1 cellular context compared by ENCODE assay signal in the genomic region with DNA sequence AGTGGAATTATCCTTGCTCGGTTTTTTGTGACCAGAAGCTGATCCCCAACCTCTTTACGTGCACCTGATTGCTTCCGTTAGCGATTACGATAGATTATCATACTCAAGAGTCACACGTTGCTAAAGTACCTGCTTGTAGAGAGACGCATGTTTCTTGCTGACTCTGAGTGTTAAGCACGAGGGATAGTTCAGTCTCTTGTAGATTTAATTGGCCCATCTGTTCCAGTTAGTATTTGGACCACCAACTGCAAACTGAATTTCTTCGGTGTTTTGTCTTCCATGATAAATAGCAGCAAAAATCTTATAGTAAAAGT.
TF ChIP-seq lines count a peak whose summit lies in the region.

No MANE protein-coding gene starts in this region.

TF ChIP-seq in K562, 482 proteins besides CTCF, POLR2A, EP300 and RAD21 (continued from another document and continues in another):
- TF ChIP-seq, protein P1, sequence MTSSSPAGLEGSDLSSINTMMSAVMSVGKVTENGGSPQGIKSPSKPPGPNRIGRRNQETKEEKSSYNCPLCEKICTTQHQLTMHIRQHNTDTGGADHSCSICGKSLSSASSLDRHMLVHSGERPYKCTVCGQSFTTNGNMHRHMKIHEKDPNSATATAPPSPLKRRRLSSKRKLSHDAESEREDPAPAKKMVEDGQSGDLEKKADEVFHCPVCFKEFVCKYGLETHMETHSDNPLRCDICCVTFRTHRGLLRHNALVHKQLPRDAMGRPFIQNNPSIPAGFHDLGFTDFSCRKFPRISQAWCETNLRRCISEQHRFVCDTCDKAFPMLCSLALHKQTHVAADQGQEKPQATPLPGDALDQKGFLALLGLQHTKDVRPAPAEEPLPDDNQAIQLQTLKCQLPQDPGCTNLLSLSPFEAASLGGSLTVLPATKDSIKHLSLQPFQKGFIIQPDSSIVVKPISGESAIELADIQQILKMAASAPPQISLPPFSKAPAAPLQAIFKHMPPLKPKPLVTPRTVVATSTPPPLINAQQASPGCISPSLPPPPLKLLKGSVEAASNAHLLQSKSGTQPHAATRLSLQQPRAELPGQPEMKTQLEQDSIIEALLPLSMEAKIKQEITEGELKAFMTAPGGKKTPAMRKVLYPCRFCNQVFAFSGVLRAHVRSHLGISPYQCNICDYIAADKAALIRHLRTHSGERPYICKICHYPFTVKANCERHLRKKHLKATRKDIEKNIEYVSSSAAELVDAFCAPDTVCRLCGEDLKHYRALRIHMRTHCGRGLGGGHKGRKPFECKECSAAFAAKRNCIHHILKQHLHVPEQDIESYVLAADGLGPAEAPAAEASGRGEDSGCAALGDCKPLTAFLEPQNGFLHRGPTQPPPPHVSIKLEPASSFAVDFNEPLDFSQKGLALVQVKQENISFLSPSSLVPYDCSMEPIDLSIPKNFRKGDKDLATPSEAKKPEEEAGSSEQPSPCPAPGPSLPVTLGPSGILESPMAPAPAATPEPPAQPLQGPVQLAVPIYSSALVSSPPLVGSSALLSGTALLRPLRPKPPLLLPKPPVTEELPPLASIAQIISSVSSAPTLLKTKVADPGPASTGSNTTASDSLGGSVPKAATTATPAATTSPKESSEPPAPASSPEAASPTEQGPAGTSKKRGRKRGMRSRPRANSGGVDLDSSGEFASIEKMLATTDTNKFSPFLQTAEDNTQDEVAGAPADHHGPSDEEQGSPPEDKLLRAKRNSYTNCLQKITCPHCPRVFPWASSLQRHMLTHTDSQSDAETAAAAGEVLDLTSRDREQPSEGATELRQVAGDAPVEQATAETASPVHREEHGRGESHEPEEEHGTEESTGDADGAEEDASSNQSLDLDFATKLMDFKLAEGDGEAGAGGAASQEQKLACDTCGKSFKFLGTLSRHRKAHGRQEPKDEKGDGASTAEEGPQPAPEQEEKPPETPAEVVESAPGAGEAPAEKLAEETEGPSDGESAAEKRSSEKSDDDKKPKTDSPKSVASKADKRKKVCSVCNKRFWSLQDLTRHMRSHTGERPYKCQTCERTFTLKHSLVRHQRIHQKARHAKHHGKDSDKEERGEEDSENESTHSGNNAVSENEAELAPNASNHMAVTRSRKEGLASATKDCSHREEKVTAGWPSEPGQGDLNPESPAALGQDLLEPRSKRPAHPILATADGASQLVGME (CRISPR knock-in tag; IDR thresholded peaks at IDR 0.05): no peak
- TF ChIP-seq, protein P2, sequence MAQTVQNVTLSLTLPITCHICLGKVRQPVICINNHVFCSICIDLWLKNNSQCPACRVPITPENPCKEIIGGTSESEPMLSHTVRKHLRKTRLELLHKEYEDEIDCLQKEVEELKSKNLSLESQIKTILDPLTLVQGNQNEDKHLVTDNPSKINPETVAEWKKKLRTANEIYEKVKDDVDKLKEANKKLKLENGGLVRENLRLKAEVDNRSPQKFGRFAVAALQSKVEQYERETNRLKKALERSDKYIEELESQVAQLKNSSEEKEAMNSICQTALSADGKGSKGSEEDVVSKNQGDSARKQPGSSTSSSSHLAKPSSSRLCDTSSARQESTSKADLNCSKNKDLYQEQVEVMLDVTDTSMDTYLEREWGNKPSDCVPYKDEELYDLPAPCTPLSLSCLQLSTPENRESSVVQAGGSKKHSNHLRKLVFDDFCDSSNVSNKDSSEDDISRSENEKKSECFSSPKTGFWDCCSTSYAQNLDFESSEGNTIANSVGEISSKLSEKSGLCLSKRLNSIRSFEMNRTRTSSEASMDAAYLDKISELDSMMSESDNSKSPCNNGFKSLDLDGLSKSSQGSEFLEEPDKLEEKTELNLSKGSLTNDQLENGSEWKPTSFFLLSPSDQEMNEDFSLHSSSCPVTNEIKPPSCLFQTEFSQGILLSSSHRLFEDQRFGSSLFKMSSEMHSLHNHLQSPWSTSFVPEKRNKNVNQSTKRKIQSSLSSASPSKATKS (CRISPR knock-in tag; IDR thresholded peaks at IDR 0.05): no peak
- TF ChIP-seq GATAD2B (IDR thresholded peaks at IDR 0.05; ENCODE audit: borderline replicate concordance) (0 out of 2 replicates have a peak, but pooled peaks have one; percentile 30), CC2D1A (IDR thresholded peaks at IDR 0.05) (no peak), ZNF217 (CRISPR knock-in tag; IDR thresholded peaks at IDR 0.05) (no peak), TEAD1 (CRISPR knock-in tag; IDR thresholded peaks at IDR 0.05) (no peak), MTA1 (IDR thresholded peaks at IDR 0.05; ENCODE audit: borderline replicate concordance) (no peak), ZNF445 (CRISPR knock-in tag; IDR thresholded peaks at IDR 0.05; ENCODE audit: low read depth) (no peak), DACH1 (IDR thresholded peaks at IDR 0.05; ENCODE audit: partially characterized antibody) (no peak), JUN (IDR thresholded peaks at IDR 0.05; ENCODE audit: borderline replicate concordance, low read depth, low read length) (no peak), JUN (CRISPR knock-in tag; IDR thresholded peaks at IDR 0.05; ENCODE audit: borderline replicate concordance) (no peak), U2AF1 (optimal IDR thresholded peaks at IDR 0.05; ENCODE audit: low read depth, low read length) (no peak), RFX7 (CRISPR knock-in tag; IDR thresholded peaks at IDR 0.05) (no peak), ZFPM2 (CRISPR knock-in tag; IDR thresholded peaks at IDR 0.05) (no peak), HNRNPH1 (optimal IDR thresholded peaks at IDR 0.05; ENCODE audit: low read depth, low read length) (no peak), CXXC5 (CRISPR knock-in tag; IDR thresholded peaks at IDR 0.05) (0 out of 2 replicates have a peak, but pooled peaks have one; percentile 31), ZFX (CRISPR knock-in tag; IDR thresholded peaks at IDR 0.05) (no peak), SP2 (IDR thresholded peaks at IDR 0.05; ENCODE audit: extremely low read depth, low read depth, low read length, poor library complexity, severe bottlenecking) (no peak), SAP30 (IDR thresholded peaks at IDR 0.05; ENCODE audit: borderline replicate concordance, insufficient read depth, low read depth, low read length, poor library complexity, severe bottlenecking) (no peak), ZNF75A (CRISPR knock-in tag; IDR thresholded peaks at IDR 0.05) (no peak), CBFA2T3 (IDR thresholded peaks at IDR 0.05) (no peak), CCAR2 (IDR thresholded peaks at IDR 0.05; ENCODE audit: low read depth, low read length) (no peak), KLF1 (tag; IDR thresholded peaks at IDR 0.05) (no peak), SRSF3 (IDR thresholded peaks at IDR 0.05; ENCODE audit: insufficient read depth, low read length) (no peak), SIRT6 (IDR thresholded peaks at IDR 0.05; ENCODE audit: low read depth, low read length) (no peak), ELF4 (CRISPR knock-in tag; IDR thresholded peaks at IDR 0.05) (no peak), SNRNP70 (optimal IDR thresholded peaks at IDR 0.05; ENCODE audit: low read depth, low read length) (no peak), KLF6 (CRISPR knock-in tag; IDR thresholded peaks at IDR 0.05; ENCODE audit: borderline replicate concordance) (no peak), ZEB2 (IDR thresholded peaks at IDR 0.05) (0 out of 2 replicates have a peak, but pooled peaks have one; percentile 62), SREBF1 (IDR thresholded peaks at IDR 0.05; ENCODE audit: borderline replicate concordance, low read depth, low read length) (no peak), ZNF77 (CRISPR knock-in tag; IDR thresholded peaks at IDR 0.05) (no peak), MYC (IDR thresholded peaks at IDR 0.05; ENCODE audit: low read depth, low read length) (peak; percentile 50; the same call in 1 of the 2 replicates), MYC (CRISPR knock-in tag; IDR thresholded peaks at IDR 0.05; ENCODE audit: borderline replicate concordance, low read depth) (no peak), SMARCA4 (IDR thresholded peaks at IDR 0.05) (peak; percentile 45; the same call in 1 of the 2 replicates), NFIX (CRISPR knock-in tag; IDR thresholded peaks at IDR 0.05; ENCODE audit: low read depth) (no peak), POLR2H (tag; IDR thresholded peaks at IDR 0.05; ENCODE audit: low read depth) (peak; percentile 77), TAF7 (tag; IDR thresholded peaks at IDR 0.05) (peak; percentile 1; the same call in 1 of the 2 replicates), ADNP (tag; IDR thresholded peaks at IDR 0.05) (no peak)
- TF ChIP-seq, protein P3, sequence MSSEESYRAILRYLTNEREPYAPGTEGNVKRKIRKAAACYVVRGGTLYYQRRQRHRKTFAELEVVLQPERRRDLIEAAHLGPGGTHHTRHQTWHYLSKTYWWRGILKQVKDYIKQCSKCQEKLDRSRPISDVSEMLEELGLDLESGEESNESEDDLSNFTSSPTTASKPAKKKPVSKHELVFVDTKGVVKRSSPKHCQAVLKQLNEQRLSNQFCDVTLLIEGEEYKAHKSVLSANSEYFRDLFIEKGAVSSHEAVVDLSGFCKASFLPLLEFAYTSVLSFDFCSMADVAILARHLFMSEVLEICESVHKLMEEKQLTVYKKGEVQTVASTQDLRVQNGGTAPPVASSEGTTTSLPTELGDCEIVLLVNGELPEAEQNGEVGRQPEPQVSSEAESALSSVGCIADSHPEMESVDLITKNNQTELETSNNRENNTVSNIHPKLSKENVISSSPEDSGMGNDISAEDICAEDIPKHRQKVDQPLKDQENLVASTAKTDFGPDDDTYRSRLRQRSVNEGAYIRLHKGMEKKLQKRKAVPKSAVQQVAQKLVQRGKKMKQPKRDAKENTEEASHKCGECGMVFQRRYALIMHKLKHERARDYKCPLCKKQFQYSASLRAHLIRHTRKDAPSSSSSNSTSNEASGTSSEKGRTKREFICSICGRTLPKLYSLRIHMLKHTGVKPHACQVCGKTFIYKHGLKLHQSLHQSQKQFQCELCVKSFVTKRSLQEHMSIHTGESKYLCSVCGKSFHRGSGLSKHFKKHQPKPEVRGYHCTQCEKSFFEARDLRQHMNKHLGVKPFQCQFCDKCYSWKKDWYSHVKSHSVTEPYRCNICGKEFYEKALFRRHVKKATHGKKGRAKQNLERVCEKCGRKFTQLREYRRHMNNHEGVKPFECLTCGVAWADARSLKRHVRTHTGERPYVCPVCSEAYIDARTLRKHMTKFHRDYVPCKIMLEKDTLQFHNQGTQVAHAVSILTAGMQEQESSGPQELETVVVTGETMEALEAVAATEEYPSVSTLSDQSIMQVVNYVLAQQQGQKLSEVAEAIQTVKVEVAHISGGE (CRISPR knock-in tag; IDR thresholded peaks at IDR 0.05): no peak
- TF ChIP-seq, protein P4, sequence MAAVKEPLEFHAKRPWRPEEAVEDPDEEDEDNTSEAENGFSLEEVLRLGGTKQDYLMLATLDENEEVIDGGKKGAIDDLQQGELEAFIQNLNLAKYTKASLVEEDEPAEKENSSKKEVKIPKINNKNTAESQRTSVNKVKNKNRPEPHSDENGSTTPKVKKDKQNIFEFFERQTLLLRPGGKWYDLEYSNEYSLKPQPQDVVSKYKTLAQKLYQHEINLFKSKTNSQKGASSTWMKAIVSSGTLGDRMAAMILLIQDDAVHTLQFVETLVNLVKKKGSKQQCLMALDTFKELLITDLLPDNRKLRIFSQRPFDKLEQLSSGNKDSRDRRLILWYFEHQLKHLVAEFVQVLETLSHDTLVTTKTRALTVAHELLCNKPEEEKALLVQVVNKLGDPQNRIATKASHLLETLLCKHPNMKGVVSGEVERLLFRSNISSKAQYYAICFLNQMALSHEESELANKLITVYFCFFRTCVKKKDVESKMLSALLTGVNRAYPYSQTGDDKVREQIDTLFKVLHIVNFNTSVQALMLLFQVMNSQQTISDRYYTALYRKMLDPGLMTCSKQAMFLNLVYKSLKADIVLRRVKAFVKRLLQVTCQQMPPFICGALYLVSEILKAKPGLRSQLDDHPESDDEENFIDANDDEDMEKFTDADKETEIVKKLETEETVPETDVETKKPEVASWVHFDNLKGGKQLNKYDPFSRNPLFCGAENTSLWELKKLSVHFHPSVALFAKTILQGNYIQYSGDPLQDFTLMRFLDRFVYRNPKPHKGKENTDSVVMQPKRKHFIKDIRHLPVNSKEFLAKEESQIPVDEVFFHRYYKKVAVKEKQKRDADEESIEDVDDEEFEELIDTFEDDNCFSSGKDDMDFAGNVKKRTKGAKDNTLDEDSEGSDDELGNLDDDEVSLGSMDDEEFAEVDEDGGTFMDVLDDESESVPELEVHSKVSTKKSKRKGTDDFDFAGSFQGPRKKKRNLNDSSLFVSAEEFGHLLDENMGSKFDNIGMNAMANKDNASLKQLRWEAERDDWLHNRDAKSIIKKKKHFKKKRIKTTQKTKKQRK (IDR thresholded peaks at IDR 0.05; ENCODE audit: borderline replicate concordance, low read depth, low read length): no peak
- TF ChIP-seq, protein P5, sequence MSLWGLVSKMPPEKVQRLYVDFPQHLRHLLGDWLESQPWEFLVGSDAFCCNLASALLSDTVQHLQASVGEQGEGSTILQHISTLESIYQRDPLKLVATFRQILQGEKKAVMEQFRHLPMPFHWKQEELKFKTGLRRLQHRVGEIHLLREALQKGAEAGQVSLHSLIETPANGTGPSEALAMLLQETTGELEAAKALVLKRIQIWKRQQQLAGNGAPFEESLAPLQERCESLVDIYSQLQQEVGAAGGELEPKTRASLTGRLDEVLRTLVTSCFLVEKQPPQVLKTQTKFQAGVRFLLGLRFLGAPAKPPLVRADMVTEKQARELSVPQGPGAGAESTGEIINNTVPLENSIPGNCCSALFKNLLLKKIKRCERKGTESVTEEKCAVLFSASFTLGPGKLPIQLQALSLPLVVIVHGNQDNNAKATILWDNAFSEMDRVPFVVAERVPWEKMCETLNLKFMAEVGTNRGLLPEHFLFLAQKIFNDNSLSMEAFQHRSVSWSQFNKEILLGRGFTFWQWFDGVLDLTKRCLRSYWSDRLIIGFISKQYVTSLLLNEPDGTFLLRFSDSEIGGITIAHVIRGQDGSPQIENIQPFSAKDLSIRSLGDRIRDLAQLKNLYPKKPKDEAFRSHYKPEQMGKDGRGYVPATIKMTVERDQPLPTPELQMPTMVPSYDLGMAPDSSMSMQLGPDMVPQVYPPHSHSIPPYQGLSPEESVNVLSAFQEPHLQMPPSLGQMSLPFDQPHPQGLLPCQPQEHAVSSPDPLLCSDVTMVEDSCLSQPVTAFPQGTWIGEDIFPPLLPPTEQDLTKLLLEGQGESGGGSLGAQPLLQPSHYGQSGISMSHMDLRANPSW (CRISPR knock-in tag; IDR thresholded peaks at IDR 0.05): no peak
- TF ChIP-seq, protein P6, sequence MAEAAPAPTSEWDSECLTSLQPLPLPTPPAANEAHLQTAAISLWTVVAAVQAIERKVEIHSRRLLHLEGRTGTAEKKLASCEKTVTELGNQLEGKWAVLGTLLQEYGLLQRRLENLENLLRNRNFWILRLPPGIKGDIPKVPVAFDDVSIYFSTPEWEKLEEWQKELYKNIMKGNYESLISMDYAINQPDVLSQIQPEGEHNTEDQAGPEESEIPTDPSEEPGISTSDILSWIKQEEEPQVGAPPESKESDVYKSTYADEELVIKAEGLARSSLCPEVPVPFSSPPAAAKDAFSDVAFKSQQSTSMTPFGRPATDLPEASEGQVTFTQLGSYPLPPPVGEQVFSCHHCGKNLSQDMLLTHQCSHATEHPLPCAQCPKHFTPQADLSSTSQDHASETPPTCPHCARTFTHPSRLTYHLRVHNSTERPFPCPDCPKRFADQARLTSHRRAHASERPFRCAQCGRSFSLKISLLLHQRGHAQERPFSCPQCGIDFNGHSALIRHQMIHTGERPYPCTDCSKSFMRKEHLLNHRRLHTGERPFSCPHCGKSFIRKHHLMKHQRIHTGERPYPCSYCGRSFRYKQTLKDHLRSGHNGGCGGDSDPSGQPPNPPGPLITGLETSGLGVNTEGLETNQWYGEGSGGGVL (CRISPR knock-in tag; IDR thresholded peaks at IDR 0.05): no peak
